15 cellular contexts compared by ENCODE assay signal in the genomic region with DNA sequence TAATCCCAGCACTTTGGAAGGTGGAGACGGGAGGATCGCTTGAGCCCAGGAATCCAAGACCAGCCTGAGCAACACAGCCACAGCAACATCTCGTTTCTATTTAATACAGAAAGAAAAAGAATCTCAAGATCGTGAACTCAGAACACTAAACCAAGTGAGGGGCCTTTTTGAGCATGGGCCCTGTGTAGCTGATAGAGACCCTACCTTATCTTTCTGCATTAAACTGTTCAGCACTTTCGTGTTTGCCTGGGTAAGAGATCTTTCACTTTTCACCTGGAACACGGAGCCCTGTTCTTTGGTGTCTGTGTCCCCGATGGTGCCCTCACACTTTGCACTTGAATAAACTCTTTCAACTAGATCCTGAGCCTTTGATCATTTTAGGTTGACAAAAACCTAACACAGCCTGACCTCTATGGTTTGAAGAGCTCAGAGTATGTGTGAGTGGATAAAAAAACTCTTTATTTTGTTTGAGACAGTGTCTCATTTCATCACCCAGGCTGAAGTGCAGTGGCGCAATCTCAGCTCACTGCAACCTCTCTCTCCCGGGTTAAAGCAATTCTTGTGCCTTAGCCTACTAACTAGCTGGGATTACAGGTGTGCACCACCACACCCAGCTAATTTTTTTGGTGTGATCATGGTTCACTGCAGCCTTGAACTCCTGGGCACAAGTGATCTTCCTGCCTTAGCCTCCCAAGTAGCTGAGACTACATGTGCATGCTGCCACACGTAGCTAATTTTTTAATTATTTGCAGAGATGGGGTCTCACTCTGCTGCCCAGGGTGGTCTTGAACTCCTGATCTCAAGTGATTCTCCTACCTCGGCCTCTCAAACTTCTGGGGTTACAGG.
"Had no signal": no experiment of that assay in that cellular context is flagged by ENCODE, and none has a peak within 500 bp of the region (broad histone marks: within the 10 kb centered on the region; RNA-seq: fewer than 3 reads in every experiment).

No MANE protein-coding gene starts in this region.

- H3K9me3 ChIP-seq: gastrocnemius medialis, heart right ventricle, lower lobe of right lung had no signal

- H3K36me3 ChIP-seq: gastrocnemius medialis, heart right ventricle, lower lobe of right lung, spleen had no signal

- DNase-seq: activated naive CD4-positive, alpha-beta T cell treated with anti-CD3 and anti-CD28 coated beads, Interleukin-2, amount 10 ng/mL, durations not matched to agents 7 days and 5 days; effector memory CD8-positive, alpha-beta T cell; gastrocnemius medialis; heart right ventricle; lower lobe of right lung; naive thymus-derived CD8-positive, alpha-beta T cell; posterior cingulate gyrus; right cardiac atrium; spleen; stimulated activated naive CD4-positive, alpha-beta T cell; T-helper 9 cell had no signal

- ATAC-seq: gastrocnemius medialis; heart right ventricle; naive thymus-derived CD8-positive, alpha-beta T cell; right cardiac atrium had no signal

- H3K27ac Mint-ChIP-seq: activated naive CD4-positive, alpha-beta T cell treated with anti-CD3 and anti-CD28 coated beads, Interleukin-2, amount 10 ng/mL, durations not matched to agents 7 days and 5 days; activated T-helper 2 cell treated with anti-CD3 and anti-CD28 coated beads, Interferon-gamma antibody, Interleukin-2, Interleukin-4, amounts not matched to agents 10 μg/mL and 5 μg/mL and 100 μg/mL, durations not matched to agents 14 hours and 24 hours and 36 hours; dendritic cell treated with granulocyte-macrophage colony-stimulating factor and Interleukin-4, amounts not matched to agents 40 ng/mL and 50 ng/mL, for 4 days had no signal

- H3K4me1 ChIP-seq: gastrocnemius medialis, heart right ventricle, lower lobe of right lung, spleen had no signal

- H3K27ac ChIP-seq: epithelial cell of prostate, gastrocnemius medialis, heart right ventricle, lower lobe of right lung, spleen had no signal

- H3K27me3 Mint-ChIP-seq: activated CD8-positive, alpha-beta T cell treated with anti-CD3 and anti-CD28 coated beads for 36 hours; dendritic cell treated with granulocyte-macrophage colony-stimulating factor and Interleukin-4, amounts not matched to agents 40 ng/mL and 50 ng/mL, for 4 days; effector memory CD8-positive, alpha-beta T cell; naive thymus-derived CD8-positive, alpha-beta T cell had no signal

- H3K9me3 Mint-ChIP-seq: activated CD8-positive, alpha-beta T cell treated with anti-CD3 and anti-CD28 coated beads for 36 hours; activated naive CD4-positive, alpha-beta T cell treated with anti-CD3 and anti-CD28 coated beads, Interleukin-2, amount 10 ng/mL, durations not matched to agents 7 days and 5 days; activated T-helper 2 cell treated with anti-CD3 and anti-CD28 coated beads, Interferon-gamma antibody, Interleukin-2, Interleukin-4, amounts not matched to agents 10 μg/mL and 5 μg/mL and 100 μg/mL, durations not matched to agents 14 hours and 24 hours and 36 hours; dendritic cell treated with granulocyte-macrophage colony-stimulating factor and Interleukin-4, amounts not matched to agents 40 ng/mL and 50 ng/mL, for 4 days; effector memory CD8-positive, alpha-beta T cell had no signal

- H3K4me3 ChIP-seq: gastrocnemius medialis, heart right ventricle, lower lobe of right lung, spleen had no signal

- H3K4me3 Mint-ChIP-seq: activated CD8-positive, alpha-beta T cell treated with anti-CD3 and anti-CD28 coated beads for 36 hours; activated naive CD4-positive, alpha-beta T cell treated with anti-CD3 and anti-CD28 coated beads, Interleukin-2, amount 10 ng/mL, durations not matched to agents 7 days and 5 days; dendritic cell treated with granulocyte-macrophage colony-stimulating factor and Interleukin-4, amounts not matched to agents 40 ng/mL and 50 ng/mL, for 4 days had no signal

- H3K27me3 ChIP-seq: gastrocnemius medialis, spleen had no signal
